1 cellular context compared by ENCODE assay signal in genomic region chr19:45497791-45498190, GRCh38.
TF ChIP-seq lines count a peak whose summit lies in the region.

No MANE protein-coding gene starts in this region.

TF ChIP-seq in GM12878, 131 proteins besides CTCF, POLR2A, EP300 and RAD21:
- TF ChIP-seq RELB (IDR thresholded peaks at IDR 0.05; ENCODE audit: low read depth): no peak
- no peak for TF ChIP-seq YBX1 (IDR thresholded peaks at IDR 0.05)
TF ChIP-seq in GM12878: peak in this region for 0.
